In genomic region chr12:57239587-57240068, GRCh38 we compare ENCODE assay signal across 8 cellular contexts. TPM values are rescaled to one million over a fixed set of nuclear protein-coding genes. Genes with fewer than 3 reads are reported as not detected.
A peak's percentile ranks its signal among the peaks of the same experiment; 100 is the strongest.
DNase-seq lines count a peak whose midpoint lies in the region; ATAC-seq and TF ChIP-seq lines count a peak whose summit lies in the region.

No MANE protein-coding gene starts in this region.

- H3K4me3 Mint-ChIP-seq in activated CD8-positive, alpha-beta memory T cell treated with anti-CD3 and anti-CD28 coated beads, Interleukin-2, amount 10 ng/mL, durations not matched to agents 7 days and 5 days = peak overlapping the region; percentile 84

- no peak for TF ChIP-seq POLR2A in adrenal gland (IDR thresholded peaks at IDR 0.05)

- H3K27me3 ChIP-seq in Panc1 (ENCODE audit: control insufficient read depth, insufficient read depth, low read length) (peaks cover 2% of the 10 kb centered on the region; the same call in 1 of the 2 replicates), adrenal gland (peaks cover 43% of the 10 kb centered on the region)

- H3K4me1 Mint-ChIP-seq in activated CD8-positive, alpha-beta memory T cell treated with anti-CD3 and anti-CD28 coated beads, Interleukin-2, amount 10 ng/mL, durations not matched to agents 7 days and 5 days = peaks cover 50% of the 10 kb centered on the region

- peaks cover 1% of the 10 kb centered on the region for H3K36me3 Mint-ChIP-seq in activated CD8-positive, alpha-beta memory T cell treated with anti-CD3 and anti-CD28 coated beads, Interleukin-2, amount 10 ng/mL, durations not matched to agents 7 days and 5 days

- H3K4me3 ChIP-seq in Panc1 (ENCODE audit: low read depth in 2 of 2, low read length in 2 of 2) (peak overlapping the region; percentile 56 to 67), skeletal muscle cell (ENCODE audit: low read depth, low read length) (peak overlapping the region; percentile 63), adrenal gland (peak overlapping the region in 1 of 4 donors; percentile 60)

- H3K36me3 ChIP-seq in Panc1 (ENCODE audit: control insufficient read depth, insufficient read depth, low read length) (no peaks in the 10 kb centered on the region), adrenal gland (replicated peaks in 1 of 2) (no peaks in the 10 kb centered on the region)

- in situ Hi-C loops in Panc1 (cut with HindIII; ENCODE audit: low pct_unique_long_range_greater_than_20kb, low sequenced_read_pairs) = no loop called here
- in situ Hi-C loops in KBM-7 (cut with MboI; ENCODE audit: low pct_unique_long_range_greater_than_20kb, low sequenced_read_pairs) = no loop called here

- no peak for DNase-seq in activated CD8-positive, alpha-beta memory T cell treated with anti-CD3 and anti-CD28 coated beads, Interleukin-2, amount 10 ng/mL, durations not matched to agents 7 days and 5 days
- DNase-seq in activated CD8-positive, alpha-beta memory T cell treated with anti-CD3 and anti-CD28 coated beads, Interleukin-2, amount 50 U/mL, for 4 hours = no peak
- DNase-seq in Panc1 (ENCODE audit: low read depth, low spot score) = no peak
- DNase-seq in epithelial cell of prostate (ENCODE audit: low read depth, low spot score) = no peak
- no peak for DNase-seq in skeletal muscle cell (ENCODE audit: low read depth)
- no peak for DNase-seq in KBM-7
- DNase-seq in adrenal gland = no peak
- DNase-seq in Ammon's horn (ENCODE audit: low spot score) = no peak

- H3K9me3 ChIP-seq in Panc1 (ENCODE audit: control insufficient read depth, insufficient read depth, low read depth, low read length) (no peaks in the 10 kb centered on the region), adrenal gland (replicated peaks in 1 of 3) (no peaks in the 10 kb centered on the region)

- no peak for TF ChIP-seq CTCF in Panc1 (IDR thresholded peaks at IDR 0.05)
- no peak for TF ChIP-seq CTCF in adrenal gland (IDR thresholded peaks at IDR 0.05)

- H3K27ac ChIP-seq in Panc1 (ENCODE audit: low read length) (peak overlapping the region; percentile 63; the same call in 1 of the 2 replicates), epithelial cell of prostate (peak overlapping the region; percentile 79), adrenal gland (no peak overlapping the region)

- peak; percentile 6 for ATAC-seq in activated CD8-positive, alpha-beta memory T cell treated with anti-CD3 and anti-CD28 coated beads, Interleukin-2, amount 10 ng/mL, durations not matched to agents 7 days and 5 days
- ATAC-seq in Panc1 = peak; percentile 3

- POLR2A ChIA-PET in Panc1 (lab: Charles Lee) = no interaction called here

- peaks cover 21% of the 10 kb centered on the region for H3K4me1 ChIP-seq in Panc1 (ENCODE audit: control insufficient read depth, insufficient read depth, low read length)
- H3K4me1 ChIP-seq in adrenal gland (replicated peaks in 1 of 2) = peaks cover 30 to 51% of the 10 kb centered on the region in 2 donors

- peaks cover 52% of the 10 kb centered on the region for H3K27me3 Mint-ChIP-seq in activated CD8-positive, alpha-beta memory T cell treated with anti-CD3 and anti-CD28 coated beads, Interleukin-2, amount 10 ng/mL, durations not matched to agents 7 days and 5 days

- BruUV-seq in Panc1 (replicated peaks; lab: Mats Ljungman, UMichigan) = no TSS peak

- H3K27ac Mint-ChIP-seq in activated CD8-positive, alpha-beta memory T cell treated with anti-CD3 and anti-CD28 coated beads, Interleukin-2, amount 10 ng/mL, durations not matched to agents 7 days and 5 days = peak overlapping the region; percentile 79

- no peaks in the 10 kb centered on the region for H3K9me3 Mint-ChIP-seq in activated CD8-positive, alpha-beta memory T cell treated with anti-CD3 and anti-CD28 coated beads, Interleukin-2, amount 10 ng/mL, durations not matched to agents 7 days and 5 days (ENCODE audit: low read depth)

- intact Hi-C loops in Panc1 (cut with micrococcal nuclease; ENCODE audit: unreplicated experiment) (loop anchor here (1.0 kb wide), 1 partner anchor 26 kb away; no protein-coding TSS in a partner anchor), adrenal gland (cut with DNase I) (loop anchor here in 1 of 2 donors (5.0 kb wide), 1 partner anchor 32 kb away; no protein-coding TSS in a partner anchor)

- 2 to 5% (median 4%) methylated on average over 12 to 15 of the region's 15 CpGs for WGBS in adrenal gland, 4 donors

- CTCF ChIA-PET in activated CD8-positive, alpha-beta memory T cell treated with anti-CD3 and anti-CD28 coated beads, Interleukin-2, amount 10 ng/mL, durations not matched to agents 7 days and 5 days (lab: Charles Lee) = interaction anchor here (0.8 to 19.2 kb wide), 20 partner anchors 8 to 604 kb away, joined by 3 to 647 read pairs (median 4); partner anchors contain the start of genes GLI1, INHBC, INHBE and LRP1
- CTCF ChIA-PET in Panc1 (lab: Charles Lee) = interaction anchor here (0.6 to 2.7 kb wide), 4 partner anchors 10 to 224 kb away, joined by 3 to 17 read pairs (median 10); partner anchors contain the start of gene SHMT2

RNA-seq across cellular contexts. Expression of gene SHMT2, which starts 10.1 kb away (rescaled TPM):
- total RNA-seq in activated CD8-positive, alpha-beta memory T cell treated with anti-CD3 and anti-CD28 coated beads, Interleukin-2, amount 10 ng/mL, durations not matched to agents 7 days and 5 days = 100 to 1,000 TPM; 194 to 357 TPM
- 67.1 TPM for total RNA-seq in Panc1 (2021; ENCODE audit: unreplicated experiment)
- polyA plus RNA-seq in Panc1 (2012; ENCODE audit: insufficient read length) = 117 TPM
- total RNA-seq in adrenal gland = 10 to 100 TPM; 57.0 to 94.7 (median 71.8) TPM
- polyA plus RNA-seq in adrenal gland = 10 to 100 TPM; 25.2 to 43.0 (median 29.0) TPM

RNA-seq across cellular contexts. Expression of gene STAC3, which starts 11.4 kb away (rescaled TPM):
- total RNA-seq in activated CD8-positive, alpha-beta memory T cell treated with anti-CD3 and anti-CD28 coated beads, Interleukin-2, amount 10 ng/mL, durations not matched to agents 7 days and 5 days = 10 to 100 TPM in 1 of 2 experiments, 1 to 10 TPM in 1; 5.4 to 10.0 TPM
- total RNA-seq in Panc1 (2021; ENCODE audit: unreplicated experiment) = 0.87 TPM
- 0.25 TPM for polyA plus RNA-seq in Panc1 (2012; ENCODE audit: insufficient read length)
- total RNA-seq in adrenal gland = 1 to 10 TPM in 7 of 8 donors, under 1 TPM in 1; 0.30 to 4.1 (median 2.5) TPM
- 10 to 100 TPM in 1 of 3 donors, 1 to 10 TPM in 2; 2.0 to 10.5 (median 4.5) TPM for polyA plus RNA-seq in adrenal gland

RNA-seq across cellular contexts. Expression of gene NXPH4, which starts 23.0 kb away (rescaled TPM):
- under 1 TPM; 0.58 to 0.68 TPM for total RNA-seq in activated CD8-positive, alpha-beta memory T cell treated with anti-CD3 and anti-CD28 coated beads, Interleukin-2, amount 10 ng/mL, durations not matched to agents 7 days and 5 days
- total RNA-seq in Panc1 (2021; ENCODE audit: unreplicated experiment) (2.1 TPM), adrenal gland (1 to 10 TPM in 1 of 8 donors, under 1 TPM in 4, not detected in 3; 0.15 to 3.7 (median 0.42) TPM)
- polyA plus RNA-seq in Panc1 (2012; ENCODE audit: insufficient read length) = 2.1 TPM
- 1 to 10 TPM in 2 of 3 donors, under 1 TPM in 1; 0.62 to 1.7 (median 1.2) TPM for polyA plus RNA-seq in adrenal gland

Comparison
In these comparisons a context has a peak if more than half of its experiments do, and no peak if none do; other contexts are left out.
1. H3K27ac ChIP-seq: peak in Panc1 (single experiment) and epithelial cell of prostate (single experiment); none in adrenal gland (0 of 5).